8 cellular contexts compared by ENCODE assay signal in the genomic region with DNA sequence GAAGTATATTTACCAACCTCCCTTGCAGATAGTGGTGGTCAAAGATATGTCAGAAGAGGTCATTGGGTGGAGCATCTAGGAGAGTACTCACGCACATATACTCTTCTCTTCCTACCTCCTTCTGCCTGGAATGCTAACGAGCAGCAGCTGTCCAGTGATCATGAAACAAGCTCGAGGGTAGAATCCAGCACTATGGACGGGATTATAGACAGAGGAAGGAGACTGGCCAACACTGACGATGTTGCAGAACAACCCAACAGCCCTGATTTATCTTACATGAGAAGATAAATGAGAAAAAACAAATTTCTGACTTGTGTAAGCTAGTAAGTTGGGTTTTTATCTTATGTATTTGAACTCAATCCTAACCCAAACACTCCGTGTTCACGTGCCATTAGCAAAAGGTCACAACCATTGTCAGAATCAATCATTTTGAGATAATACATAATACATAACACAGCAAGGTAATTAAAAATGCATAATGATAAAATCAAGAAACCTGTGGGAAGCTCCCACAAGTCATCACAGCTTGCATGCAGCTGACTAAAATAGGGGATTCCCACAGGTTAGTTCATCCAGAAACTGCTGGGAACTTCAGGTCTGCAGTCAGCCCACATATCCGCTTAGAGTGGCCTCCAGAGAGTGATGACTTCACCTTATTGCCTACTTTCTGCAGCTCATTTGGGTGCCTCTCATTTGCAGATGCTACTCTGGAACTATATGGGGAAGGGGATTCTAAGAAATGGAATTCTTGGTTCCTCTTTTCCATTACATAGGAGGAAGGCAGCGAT. TPM values are rescaled to one million over a fixed set of nuclear protein-coding genes. Genes with fewer than 3 reads are reported as not detected.
DNase-seq lines count a peak whose midpoint lies in the region; ATAC-seq, FAIRE-seq and TF ChIP-seq lines count a peak whose summit lies in the region.

No MANE protein-coding gene starts in this region.

- H3K27me3 ChIP-seq in CD4-positive, CD25-positive, alpha-beta regulatory T cell (ENCODE audit: control insufficient read depth, insufficient read depth, low read length): no peaks in the 10 kb centered on the region
- H3K27me3 ChIP-seq in ascending aorta: no peaks in the 10 kb centered on the region

- H3K36me3 ChIP-seq in CD4-positive, CD25-positive, alpha-beta regulatory T cell (ENCODE audit: control insufficient read depth, insufficient read depth, low read length): no peaks in the 10 kb centered on the region
- no peaks in the 10 kb centered on the region for H3K36me3 ChIP-seq in ascending aorta

- H3K9me3 Mint-ChIP-seq in CD4-positive, CD25-positive, alpha-beta regulatory T cell: peaks cover 0 to 8% (median 2%) of the 10 kb centered on the region in 7 donors

- H3K4me3 Mint-ChIP-seq in CD4-positive, CD25-positive, alpha-beta regulatory T cell: no peak overlapping the region

- TF ChIP-seq CTCF in ascending aorta (IDR thresholded peaks at IDR 0.05): no peak

- peaks cover 0 to 24% (median 5%) of the 10 kb centered on the region in 4 donors for H3K4me1 Mint-ChIP-seq in CD4-positive, CD25-positive, alpha-beta regulatory T cell

- FAIRE-seq in GM19239 (lab: Jason Lieb, UNC): peak; percentile 84

- no peak overlapping the region for H3K27ac Mint-ChIP-seq in CD4-positive, CD25-positive, alpha-beta regulatory T cell

- no peaks in the 10 kb centered on the region for H3K36me3 Mint-ChIP-seq in CD4-positive, CD25-positive, alpha-beta regulatory T cell

- H3K4me1 ChIP-seq in CD4-positive, CD25-positive, alpha-beta regulatory T cell (ENCODE audit: control insufficient read depth, insufficient read depth, low read length, poor library complexity, severe bottlenecking): peaks cover 5% of the 10 kb centered on the region
- H3K4me1 ChIP-seq in ascending aorta: no peaks in the 10 kb centered on the region

- intact Hi-C loops in ascending aorta (cut with DNase I): no loop called here

- H3K4me3 ChIP-seq in CD4-positive, CD25-positive, alpha-beta regulatory T cell (ENCODE audit: low read depth, low read length): peak overlapping the region; percentile 16
- no peak overlapping the region for H3K4me3 ChIP-seq in ascending aorta

- no peaks in the 10 kb centered on the region for H3K9me3 ChIP-seq in CD4-positive, CD25-positive, alpha-beta regulatory T cell (ENCODE audit: control insufficient read depth in 2 of 2, low read length in 2 of 2)
- no peaks in the 10 kb centered on the region for H3K9me3 ChIP-seq in ascending aorta

- DNase-seq in CD4-positive, CD25-positive, alpha-beta regulatory T cell: peak in 1 of 3 donors; percentile 41
- peak; percentile 21 for DNase-seq in GM19239 (ENCODE audit: insufficient read length, low spot score)
- DNase-seq in activated naive CD4-positive, alpha-beta T cell treated with anti-CD3 and anti-CD28 coated beads, Interleukin-2, amount 50 U/mL, for 16 hours: peak; percentile 13
- no peak for DNase-seq in putamen (ENCODE audit: low spot score)
- DNase-seq in C1 segment of cervical spinal cord (lab: John Stamatoyannopoulos, UW): no peak
- DNase-seq in ascending aorta (ENCODE audit: low spot score in 2 of 2): no peak
- DNase-seq in inferior parietal cortex (ENCODE audit: extremely low spot score): no peak

- no peak overlapping the region for H3K27ac ChIP-seq in CD4-positive, CD25-positive, alpha-beta regulatory T cell (ENCODE audit: insufficient read depth, low read length, poor library complexity, severe bottlenecking)
- H3K27ac ChIP-seq in ascending aorta: no peak overlapping the region

- no peaks in the 10 kb centered on the region for H3K27me3 Mint-ChIP-seq in CD4-positive, CD25-positive, alpha-beta regulatory T cell

- ATAC-seq in CD4-positive, CD25-positive, alpha-beta regulatory T cell (ENCODE audit: low read depth in 2 of 2): no peak
- ATAC-seq in HG03060 (IDR thresholded peaks at IDR 0.05; ENCODE audit: low read depth, unreplicated experiment): peak; percentile 74

RNA-seq across cellular contexts. Expression of gene STK38L, which starts 36.3 kb away (rescaled TPM):
- total RNA-seq in CD4-positive, CD25-positive, alpha-beta regulatory T cell: 21.7 TPM
- polyA plus RNA-seq in CD4-positive, CD25-positive, alpha-beta regulatory T cell: 10 to 100 TPM; 10.6 to 15.2 (median 14.0) TPM
- 137 TPM for total RNA-seq in ascending aorta

Comparison
In these comparisons a context has a peak if more than half of its experiments do, and no peak if none do; other contexts are left out.
1. DNase-seq: peak in GM19239 (single experiment) and activated naive CD4-positive, alpha-beta T cell treated with anti-CD3 and anti-CD28 coated beads, Interleukin-2, amount 50 U/mL, for 16 hours (single experiment); none in putamen (single experiment), C1 segment of cervical spinal cord (0 of 14), ascending aorta (0 of 2) and inferior parietal cortex (single experiment).